In genomic region chr11:65308281-65308891, GRCh38 we compare ENCODE assay signal across 16 cellular contexts. TPM values are rescaled to one million over a fixed set of nuclear protein-coding genes. Genes with fewer than 3 reads are reported as not detected.
DNase-seq lines count a peak whose midpoint lies in the region; ATAC-seq and TF ChIP-seq lines count a peak whose summit lies in the region.
"Had no signal": no experiment of that assay in that cellular context is flagged by ENCODE, and none has a peak within 500 bp of the region (broad histone marks: within the 10 kb centered on the region; RNA-seq: fewer than 3 reads in every experiment).

No MANE protein-coding gene starts in this region.

- WGBS in lung, 2 donors = 4 to 14% methylated on average over 7 of the region's 7 CpGs
- 31% methylated on average over 6 of the region's 7 CpGs; no CpG with 5 or more reads in 1 of the 2 donors for WGBS in transverse colon (ENCODE audit: low coverage in 1 of 2), 2 donors

- intact Hi-C loops in transverse colon (cut with DNase I; ENCODE audit: low total_unique reads) = no loop called here
- intact Hi-C loops in ascending aorta (cut with DNase I) = no loop called here

- peaks cover 0 to 1% of the 10 kb centered on the region in 2 donors for H3K36me3 ChIP-seq in lung (ENCODE audit: control insufficient read depth in 2 of 2, insufficient read depth in 2 of 2, low read length in 2 of 2)
- H3K36me3 ChIP-seq in transverse colon = no peaks in the 10 kb centered on the region
- no peaks in the 10 kb centered on the region for H3K36me3 ChIP-seq in ascending aorta

- in situ Hi-C loops in transverse colon (cut with MboI; ENCODE audit: low pct_ligation_motif_present in 1 of 4, low pct_unique_long_range_greater_than_20kb in 1 of 4, low sequenced_read_pairs in 3 of 4) = no loop called here

- DNase-seq in DMS 273 (lab: John Stamatoyannopoulos, UW; ENCODE audit: unreplicated experiment) = peak; percentile 19
- no peak for DNase-seq in DMS 273 treated with DMSO at 0.1 percent for 48 hours (lab: John Stamatoyannopoulos, UW)
- peak; percentile 53 to 80 for DNase-seq in cardiac fibroblast (ENCODE audit: low read depth in 2 of 2)
- DNase-seq in lung (ENCODE audit: low spot score) = peak; percentile 54
- peak; percentile 42 for DNase-seq in transverse colon
- DNase-seq in ascending aorta (ENCODE audit: low spot score in 2 of 2) = no peak
- DNase-seq in stimulated activated CD4-positive, alpha-beta T cell treated with anti-CD3 and anti-CD28 coated beads, Interleukin-15, amount 100 ng/mL, for 24 hours = no peak
- DNase-seq in cerebellum (ENCODE audit: low spot score) = no peak
- DNase-seq: activated CD4-positive, alpha-beta T cell treated with anti-CD3 and anti-CD28 coated beads, Interleukin-2, amount 50 U/mL, for 4 hours; activated naive CD8-positive, alpha-beta T cell treated with anti-CD3 and anti-CD28 coated beads for 36 hours; GF-D8; kidney glomerular epithelial cell; NCI-H187 treated with DMSO at 0.1 percent for 48 hours; SHP77 treated with DMSO at 0.1 percent for 48 hours; stimulated activated naive CD4-positive, alpha-beta T cell treated with Interleukin-2 at 50 U/mL for 16 hours had no signal

- H3K9me3 ChIP-seq in lung (ENCODE audit: control insufficient read depth in 2 of 2, insufficient read depth in 1 of 2, low read length in 1 of 2) (no peaks in the 10 kb centered on the region), transverse colon (no peaks in the 10 kb centered on the region), ascending aorta (no peaks in the 10 kb centered on the region)

- no peak overlapping the region for H3K4me3 ChIP-seq in cardiac fibroblast (replicated peaks in 1 of 2; ENCODE audit: low read depth in 2 of 2, low read length in 2 of 2)
- H3K4me3 ChIP-seq in lung = no peak overlapping the region
- no peak overlapping the region for H3K4me3 ChIP-seq in transverse colon
- no peak overlapping the region for H3K4me3 ChIP-seq in ascending aorta

- H3K4me1 ChIP-seq in lung (ENCODE audit: control insufficient read depth in 2 of 2, insufficient read depth in 2 of 2, low read length in 2 of 2) (peaks cover 4 to 29% of the 10 kb centered on the region in 2 donors), transverse colon (peaks cover 27 to 62% (median 32%) of the 10 kb centered on the region in 4 donors), ascending aorta (peaks cover 0 to 4% of the 10 kb centered on the region in 2 donors)

- no peak for ATAC-seq in lung (ENCODE audit: insufficient read depth, low FRiP score)

- TF ChIP-seq CTCF in cardiac fibroblast (IDR thresholded peaks at IDR 0.05; ENCODE audit: low read depth, low read length) (no peak), lung (IDR thresholded peaks at IDR 0.05; ENCODE audit: control extremely low read depth, extremely low read depth) (no peak), transverse colon (IDR thresholded peaks at IDR 0.05) (no peak), ascending aorta (IDR thresholded peaks at IDR 0.05) (no peak)

- no peak for TF ChIP-seq EP300 in transverse colon (IDR thresholded peaks at IDR 0.05; ENCODE audit: low read depth)

- peak overlapping the region in 1 of 2 donors; percentile 87 for H3K27ac ChIP-seq in lung (ENCODE audit: low read depth in 1 of 2, low read length in 1 of 2)
- H3K27ac ChIP-seq in transverse colon = peak overlapping the region; percentile 2 to 45 (median 42)
- peak overlapping the region in 1 of 2 donors; percentile 17 for H3K27ac ChIP-seq in ascending aorta
- H3K27ac ChIP-seq: 22Rv1 had no signal

- H3K27me3 ChIP-seq in lung (ENCODE audit: control insufficient read depth, insufficient read depth) = no peaks in the 10 kb centered on the region
- H3K27me3 ChIP-seq in transverse colon = no peaks in the 10 kb centered on the region
- no peaks in the 10 kb centered on the region for H3K27me3 ChIP-seq in ascending aorta

- no peak for TF ChIP-seq POLR2A in transverse colon (IDR thresholded peaks at IDR 0.05)

RNA-seq across cellular contexts. Expression of gene CDC42EP2, which starts 6.3 kb away (rescaled TPM):
- total RNA-seq in lung = 10 to 100 TPM in 1 of 2 donors, 1 to 10 TPM in 1; 9.2 to 28.9 TPM
- polyA plus RNA-seq in lung = 10 to 100 TPM; 23.4 to 35.0 TPM
- 10 to 100 TPM in 3 of 4 donors, 1 to 10 TPM in 1; 9.1 to 22.7 (median 14.5) TPM for total RNA-seq in transverse colon
- 20.6 TPM for total RNA-seq in ascending aorta
- total RNA-seq in cerebellum = 10.1 TPM

RNA-seq across cellular contexts. Expression of gene DPF2, which starts 25.3 kb away (rescaled TPM):
- total RNA-seq in lung (10 to 100 TPM; 44.6 to 53.2 TPM), transverse colon (10 to 100 TPM; 29.1 to 50.9 (median 37.6) TPM), ascending aorta (70.9 TPM), cerebellum (34.0 TPM)
- 10 to 100 TPM; 21.5 to 25.0 TPM for polyA plus RNA-seq in lung

RNA-seq across cellular contexts. Expression of gene TIGD3, which starts 46.2 kb away (rescaled TPM):
- total RNA-seq in lung (under 1 TPM in 1 of 2 donors, not detected in 1; 0.21 TPM), transverse colon (1 to 10 TPM in 1 of 4 donors, under 1 TPM in 2, not detected in 1; 0.48 to 3.0 (median 0.75) TPM), ascending aorta (not detected), cerebellum (2.5 TPM)
- under 1 TPM; 0.24 to 0.27 TPM for polyA plus RNA-seq in lung

RNA-seq across cellular contexts. Expression of gene POLA2, which starts 46.6 kb away (rescaled TPM):
- total RNA-seq in lung (10 to 100 TPM in 1 of 2 donors, 1 to 10 TPM in 1; 9.7 to 14.2 TPM), transverse colon (10 to 100 TPM in 1 of 4 donors, 1 to 10 TPM in 3; 3.0 to 17.5 (median 6.2) TPM), ascending aorta (27.4 TPM), cerebellum (5.6 TPM)
- 1 to 10 TPM; 4.5 to 9.2 TPM for polyA plus RNA-seq in lung

Comparison
In these comparisons a context has a peak if more than half of its experiments do, and no peak if none do; other contexts are left out.
1. DNase-seq: peak in DMS 273 (single experiment), cardiac fibroblast (2 of 2), lung (single experiment) and transverse colon (single experiment); none in DMS 273 treated with DMSO at 0.1 percent for 48 hours (single experiment), ascending aorta (0 of 2), stimulated activated CD4-positive, alpha-beta T cell treated with anti-CD3 and anti-CD28 coated beads, Interleukin-15, amount 100 ng/mL, for 24 hours (single experiment) and cerebellum (single experiment).